ENCODE assay signal across 17 cellular contexts in genomic region chr1:97136971-97137370, GRCh38.
"Had no signal": no experiment of that assay in that cellular context is flagged by ENCODE, and none has a peak within 500 bp of the region (broad histone marks: within the 10 kb centered on the region; RNA-seq: fewer than 3 reads in every experiment).

No MANE protein-coding gene starts in this region.

- ATAC-seq: effector memory CD8-positive, alpha-beta T cell; gastrocnemius medialis; left lobe of liver; natural killer cell; stimulated activated naive B cell treated with anti-CD40 and anti-IgM and Interleukin-4, amounts not matched to agents 10 μg/mL and 1 μg/mL and 100 μg/mL, for 72 hours; stimulated activated naive CD8-positive, alpha-beta T cell treated with anti-CD3 and anti-CD28 coated beads, Interleukin-15, amount 100 ng/mL, for 72 hours had no signal

- H3K27ac ChIP-seq: epithelial cell of prostate, esophagus muscularis mucosa, gastrocnemius medialis, right atrium auricular region, sigmoid colon, skin epidermis, thyroid gland had no signal

- DNase-seq: cortex of kidney; effector memory CD8-positive, alpha-beta T cell; gastrocnemius medialis; kidney glomerular epithelial cell; mammary epithelial cell; natural killer cell; sigmoid colon; stimulated activated CD4-positive, alpha-beta T cell treated with anti-CD3 and anti-CD28 coated beads, Interleukin-2, amount 100 ng/mL, for 24 hours; stimulated activated CD4-positive, alpha-beta T cell treated with anti-CD3 and anti-CD28 coated beads, Interleukin-4, amount 100 ng/mL, for 4 hours; stimulated activated naive B cell treated with anti-CD40 and anti-IgM and Interleukin-4, amounts not matched to agents 10 μg/mL and 1 μg/mL and 100 μg/mL, for 72 hours; stimulated activated naive CD8-positive, alpha-beta T cell treated with anti-CD3 and anti-CD28 coated beads, Interleukin-15, amount 100 ng/mL, for 72 hours; thyroid gland had no signal
